Comparison of ENCODE assay signal across 8 cellular contexts in genomic region chr12:88052686-88053085, GRCh38. TPM values are rescaled to one million over a fixed set of nuclear protein-coding genes. Genes with fewer than 3 reads are reported as not detected.
DNase-seq lines count a peak whose midpoint lies in the region; ATAC-seq, FAIRE-seq and TF ChIP-seq lines count a peak whose summit lies in the region.

No MANE protein-coding gene starts in this region.

- no peaks in the 10 kb centered on the region for H3K36me3 ChIP-seq in mesendoderm (ENCODE audit: control insufficient read depth, insufficient read depth, low read length)

- H2BK120ac ChIP-seq in mesendoderm (ENCODE audit: low read depth, low read length): no peak overlapping the region

- H3K4me1 ChIP-seq in A549 (no peaks in the 10 kb centered on the region), mesendoderm (ENCODE audit: control insufficient read depth, low read depth, low read length) (no peaks in the 10 kb centered on the region)

- no peak for TF ChIP-seq POLR2A in A549 (IDR thresholded peaks at IDR 0.05; ENCODE audit: low read length)

- H3K4me2 ChIP-seq in A549 (no peak overlapping the region), mesendoderm (ENCODE audit: low read length) (no peak overlapping the region)

- no peak overlapping the region for H2BK15ac ChIP-seq in mesendoderm (replicated peaks; ENCODE audit: low read depth)

- H4K8ac ChIP-seq in mesendoderm (ENCODE audit: low read depth, low read length): no peak overlapping the region

- TF ChIP-seq CTCF in A549 (IDR thresholded peaks at IDR 0.05) (peak; percentile 69), GM10266 (IDR thresholded peaks at IDR 0.05; ENCODE audit: control insufficient read depth, insufficient read depth, low read depth, missing control alignments) (peak; percentile 63), cardiac fibroblast (IDR thresholded peaks at IDR 0.05; ENCODE audit: low read depth, low read length) (peak; percentile 48)

- H3K4ac ChIP-seq in mesendoderm (ENCODE audit: low read depth, low read length): no peak overlapping the region

- TF ChIP-seq EP300 in A549 (IDR thresholded peaks at IDR 0.05): no peak

- FAIRE-seq in A549 (lab: Jason Lieb, UNC): no peak

- H3K4me3 ChIP-seq in A549 (no peak overlapping the region), cardiac fibroblast (replicated peaks in 1 of 2; ENCODE audit: low read depth in 2 of 2, low read length in 2 of 2) (no peak overlapping the region), mesendoderm (ENCODE audit: low read length) (no peak overlapping the region)

- TF ChIP-seq RAD21 in A549 (conservative IDR thresholded peaks at IDR 0.05 in 1 of 2, IDR thresholded peaks at IDR 0.05 in 1 of 2): peak; percentile 65 to 76

- CTCF ChIA-PET in A549 (lab: Yijun Ruan, JAX): interaction anchor here (0.6 kb wide), 1 partner anchor 13 kb away, joined by 4 read pairs; no protein-coding TSS in a partner anchor

- no peak overlapping the region for H4K5ac ChIP-seq in mesendoderm (ENCODE audit: low read length)

- H3K27ac ChIP-seq in A549 (no peak overlapping the region), mesendoderm (ENCODE audit: low read depth, low read length) (no peak overlapping the region)

- H3K23ac ChIP-seq in mesendoderm (ENCODE audit: low read length): no peak overlapping the region

- no peak overlapping the region for H3K56ac ChIP-seq in mesendoderm (ENCODE audit: low read length)

- peak in 1 of 2 experiments; percentile 71 for DNase-seq in A549 (ENCODE audit: low read depth in 1 of 2, low spot score in 1 of 2)
- no peak for DNase-seq in GM10266 (ENCODE audit: extremely low spot score)
- DNase-seq in NCI-H774 (lab: John Stamatoyannopoulos, UW): peak; percentile 14
- DNase-seq in cardiac fibroblast (ENCODE audit: low read depth in 2 of 2): peak; percentile 59 to 67
- peak; percentile 62 for DNase-seq in mesendoderm
- no peak for DNase-seq in NCI-H1048 (lab: John Stamatoyannopoulos, UW)

- no peak overlapping the region for H2BK5ac ChIP-seq in mesendoderm (ENCODE audit: low read length)

- no peaks in the 10 kb centered on the region for H3K27me3 ChIP-seq in mesendoderm (ENCODE audit: insufficient read depth, low read length, poor library complexity)

- no peak overlapping the region for H3K18ac ChIP-seq in mesendoderm (ENCODE audit: low read length)

- no peaks in the 10 kb centered on the region for H3K79me2 ChIP-seq in mesendoderm (ENCODE audit: control insufficient read depth, insufficient read depth, low read length)

- H2AK5ac ChIP-seq in mesendoderm (ENCODE audit: low read length): no peak overlapping the region

- 56% methylated on average over 1 of the region's 1 CpG for WGBS in A549 (ENCODE audit: missing lambda C conversion rate)
- no CpG with 5 or more reads among the region's 1 CpG for WGBS in mesendoderm (ENCODE audit: extremely low coverage, insufficient coverage, low lambda C conversion rate)

- no peaks in the 10 kb centered on the region for H3K9me3 ChIP-seq in A549

- no peaks in the 10 kb centered on the region for H3K79me1 ChIP-seq in mesendoderm (ENCODE audit: low read length)

- ATAC-seq in A549: peak; percentile 98
- peak; percentile 60 for ATAC-seq in HG03108 (IDR thresholded peaks at IDR 0.05; ENCODE audit: unreplicated experiment)
- ATAC-seq in HG03457 (IDR thresholded peaks at IDR 0.05; ENCODE audit: unreplicated experiment): no peak

- POLR2A ChIA-PET in A549 (lab: Yijun Ruan, JAX): no interaction called here

- H3K9ac ChIP-seq in mesendoderm (ENCODE audit: low read length): no peak overlapping the region

TF ChIP-seq in A549, 52 proteins besides CTCF, POLR2A, EP300 and RAD21:
- TF ChIP-seq MAZ (IDR thresholded peaks at IDR 0.05; ENCODE audit: borderline replicate concordance, low read depth, low read length): no peak
- TF ChIP-seq ELK1 (IDR thresholded peaks at IDR 0.05; ENCODE audit: low read depth, low read length): no peak
- TF ChIP-seq SMC3 (IDR thresholded peaks at IDR 0.05): peak; percentile 34; the same call in 1 of the 3 replicates
- TF ChIP-seq FOSB (CRISPR knock-in tag; IDR thresholded peaks at IDR 0.05): 0 out of 2 replicates have a peak, but pooled peaks have one; percentile 10

RNA-seq across cellular contexts. Expression of gene C12orf50, which starts 23.5 kb away (rescaled TPM):
- polyA plus RNA-seq in A549 (2011; rRNA removed) (0.03 TPM in 1 of 2 replicates, not detected in the other), A549 (2017; fragmentation: RNase III; extraction: RNeasy Plus Mini Kit Qiagen cat#74134 plus additional on column Dnase treatment) (not detected in 3 replicates)
- not detected in 2 replicates for polyA plus RNA-seq in A549 (2012; cell fraction: cytosol; rRNA removed)
- 0.12 TPM in 1 of 2 replicates, not detected in the other for polyA plus RNA-seq in A549 (2012; cell fraction: nucleus; rRNA removed)
- not detected in 2 replicates for polyA minus RNA-seq in A549 (2011; rRNA and poly(A)+ RNA removed)
- polyA plus RNA-seq in mesendoderm (2013, experiment 1 of 2): 0.14 TPM
- 0.04 TPM for polyA plus RNA-seq in mesendoderm (2013, experiment 2 of 2)

Comparison
In these comparisons a context has a peak if more than half of its experiments do, and no peak if none do; other contexts are left out.
1. DNase-seq: peak in NCI-H774 (single experiment), cardiac fibroblast (2 of 2) and mesendoderm (single experiment); none in GM10266 (single experiment) and NCI-H1048 (single experiment).
2. Peak in every context shown above with its lines, with median percentiles within 50 percentile points of each other: CTCF ChIP-seq.